Comparison of ENCODE assay signal across 8 cellular contexts in the genomic region with DNA sequence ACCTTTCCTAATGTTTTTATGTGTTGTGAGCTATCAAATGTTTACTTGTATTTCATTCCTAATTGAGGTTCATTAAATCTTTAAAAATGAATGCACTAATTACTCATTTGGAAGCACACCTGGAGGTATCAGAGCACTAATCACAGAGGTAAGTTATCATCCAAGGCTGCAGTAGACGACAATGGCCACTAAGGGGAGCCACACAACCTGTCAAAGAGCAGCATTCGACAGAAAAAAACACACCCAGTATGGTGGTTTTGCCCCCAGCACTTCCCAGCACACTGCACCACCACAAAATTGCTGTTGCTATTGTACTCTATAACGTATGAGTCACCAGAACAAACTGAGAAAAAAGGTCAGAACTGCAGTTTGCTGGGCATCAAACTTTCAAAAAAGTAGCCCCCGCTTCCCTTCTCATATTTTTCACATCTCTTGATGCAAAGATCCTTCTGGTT.
A peak's percentile ranks its signal among the peaks of the same experiment; 100 is the strongest.
DNase-seq lines count a peak whose midpoint lies in the region; ATAC-seq and TF ChIP-seq lines count a peak whose summit lies in the region.

No MANE protein-coding gene starts in this region.

- no peak overlapping the region for H3K4me3 Mint-ChIP-seq in activated CD4-positive, alpha-beta memory T cell treated with anti-CD3 and anti-CD28 coated beads, Interleukin-2, amount 10 ng/mL, durations not matched to agents 7 days and 5 days
- no peak overlapping the region for H3K4me3 Mint-ChIP-seq in nephron progenitor cell

- ATAC-seq in GM18868 (IDR thresholded peaks at IDR 0.05; ENCODE audit: unreplicated experiment) = peak; percentile 69
- ATAC-seq in HG03196 (IDR thresholded peaks at IDR 0.05; ENCODE audit: unreplicated experiment) = peak; percentile 82
- ATAC-seq in esophagus mucosa = peak; percentile 80

- H3K27me3 Mint-ChIP-seq in activated CD4-positive, alpha-beta memory T cell treated with anti-CD3 and anti-CD28 coated beads, Interleukin-2, amount 10 ng/mL, durations not matched to agents 7 days and 5 days = no peaks in the 10 kb centered on the region
- H3K27me3 Mint-ChIP-seq in nephron progenitor cell (ENCODE audit: low read depth, poor library complexity) = peaks cover 13% of the 10 kb centered on the region

- intact Hi-C loops in uterus (cut with DNase I; ENCODE audit: low total_unique reads) = no loop called here

- DNase-seq in NCI-H524 treated with DMSO at 0.1 percent for 48 hours (lab: John Stamatoyannopoulos, UW) (peak; percentile 38), nephron progenitor cell (peak; percentile 76), uterus (peak; percentile 39 to 55)
- DNase-seq in activated CD4-positive, alpha-beta memory T cell treated with anti-CD3 and anti-CD28 coated beads, Interleukin-2, amount 10 ng/mL, durations not matched to agents 7 days and 5 days = peak; percentile 53

- H3K27ac ChIP-seq in C4-2B = no peak overlapping the region
- no peak overlapping the region for H3K27ac ChIP-seq in uterus

- H3K27ac Mint-ChIP-seq in activated CD4-positive, alpha-beta memory T cell treated with anti-CD3 and anti-CD28 coated beads, Interleukin-2, amount 10 ng/mL, durations not matched to agents 7 days and 5 days = no peak overlapping the region
- no peak overlapping the region for H3K27ac Mint-ChIP-seq in nephron progenitor cell

- H3K9me3 ChIP-seq in uterus = no peaks in the 10 kb centered on the region

- H3K9me3 Mint-ChIP-seq in activated CD4-positive, alpha-beta memory T cell treated with anti-CD3 and anti-CD28 coated beads, Interleukin-2, amount 10 ng/mL, durations not matched to agents 7 days and 5 days = no peaks in the 10 kb centered on the region
- H3K9me3 Mint-ChIP-seq in nephron progenitor cell = peaks cover 13% of the 10 kb centered on the region

- H3K4me1 ChIP-seq in uterus = no peaks in the 10 kb centered on the region

- H3K36me3 ChIP-seq in uterus = no peaks in the 10 kb centered on the region

- H3K4me1 Mint-ChIP-seq in activated CD4-positive, alpha-beta memory T cell treated with anti-CD3 and anti-CD28 coated beads, Interleukin-2, amount 10 ng/mL, durations not matched to agents 7 days and 5 days = peaks cover 2% of the 10 kb centered on the region
- peaks cover 23% of the 10 kb centered on the region for H3K4me1 Mint-ChIP-seq in nephron progenitor cell

- POLR2A ChIA-PET in activated CD4-positive, alpha-beta memory T cell treated with anti-CD3 and anti-CD28 coated beads, Interleukin-2, amount 10 ng/mL, durations not matched to agents 7 days and 5 days (lab: Charles Lee) = no interaction called here

- no peaks in the 10 kb centered on the region for H3K27me3 ChIP-seq in uterus

- TF ChIP-seq CTCF in C4-2B (conservative IDR thresholded peaks at IDR 0.05) (peak; percentile 91), nephron progenitor cell (IDR thresholded peaks at IDR 0.05) (peak; percentile 86), uterus (IDR thresholded peaks at IDR 0.05) (peak; percentile 58 to 81 (median 62))

- peak in 1 of 2 donors; percentile 9 for TF ChIP-seq POLR2A in uterus (IDR thresholded peaks at IDR 0.05)

- H3K36me3 Mint-ChIP-seq in activated CD4-positive, alpha-beta memory T cell treated with anti-CD3 and anti-CD28 coated beads, Interleukin-2, amount 10 ng/mL, durations not matched to agents 7 days and 5 days (ENCODE audit: low read depth) = no peaks in the 10 kb centered on the region
- peaks cover 5% of the 10 kb centered on the region for H3K36me3 Mint-ChIP-seq in nephron progenitor cell (ENCODE audit: low read depth)

- CTCF ChIA-PET in activated CD4-positive, alpha-beta memory T cell treated with anti-CD3 and anti-CD28 coated beads, Interleukin-2, amount 10 ng/mL, durations not matched to agents 7 days and 5 days (lab: Charles Lee) = interaction anchor here (0.8 to 1.7 kb wide), 6 partner anchors 14 to 409 kb away, joined by 3 to 5 read pairs (median 4); no protein-coding TSS in a partner anchor

- no peak overlapping the region for H3K4me3 ChIP-seq in uterus
